In genomic region chr9:96636368-96636767, GRCh38 we compare ENCODE assay signal across 25 cellular contexts. TPM values are rescaled to one million over a fixed set of nuclear protein-coding genes. Genes with fewer than 3 reads are reported as not detected.
A peak's percentile ranks its signal among the peaks of the same experiment; 100 is the strongest.
DNase-seq lines count a peak whose midpoint lies in the region; ATAC-seq and TF ChIP-seq lines count a peak whose summit lies in the region.
"Had no signal": no experiment of that assay in that cellular context is flagged by ENCODE, and none has a peak within 500 bp of the region (broad histone marks: within the 10 kb centered on the region; RNA-seq: fewer than 3 reads in every experiment).

No MANE protein-coding gene starts in this region.

- intact Hi-C loops in breast epithelium (cut with DNase I; ENCODE audit: low total_unique reads), result no loop called here

- H3K4me3 ChIP-seq in HEK293 (ENCODE audit: low read depth, low read length) (no peak overlapping the region), breast epithelium (no peak overlapping the region)
- H3K4me3 ChIP-seq: A549, BLaER1, GM12878 had no signal

- no peak for TF ChIP-seq CTCF in HEK293 (tag by site-specific recombination; IDR thresholded peaks at IDR 0.05)
- TF ChIP-seq CTCF in progenitor cell of endocrine pancreas (IDR thresholded peaks at IDR 0.05; ENCODE audit: unreplicated experiment), result no peak
- TF ChIP-seq CTCF in breast epithelium (IDR thresholded peaks at IDR 0.05), result no peak

- H3K27ac ChIP-seq in HEK293 (ENCODE audit: extremely low read depth, low read depth, low read length) (no peak overlapping the region), breast epithelium (no peak overlapping the region)
- H3K27ac ChIP-seq: 22Rv1, A549, BLaER1 had no signal

- DNase-seq in activated T-cell treated with anti-CD3 and anti-CD28 coated beads, Interleukin-2, amount 50 U/mL, for 72 hours, result no peak
- DNase-seq in activated T-cell treated with anti-CD3 and anti-CD28 coated beads for 4 hours, result no peak
- DNase-seq in progenitor cell of endocrine pancreas (ENCODE audit: low spot score, unreplicated experiment), result no peak
- DNase-seq in breast epithelium (ENCODE audit: low spot score in 2 of 2), result no peak
- DNase-seq: ACHN; BE2C; C1 segment of cervical spinal cord; CD4-positive, alpha-beta memory T cell; CD4-positive, CD25-positive, alpha-beta regulatory T cell; CD8-positive, alpha-beta memory T cell; COR-L47; DMS 273 treated with DMSO at 0.1 percent for 48 hours; DMS153; DMS53; DMS79; DND-41; EL; GDM1 had no signal

- no peaks in the 10 kb centered on the region for H3K36me3 Mint-ChIP-seq in activated T-cell treated with anti-CD3 and anti-CD28 coated beads, Interleukin-2, amount 50 U/mL, for 72 hours (ENCODE audit: insufficient read depth in 2 of 2)
- H3K36me3 Mint-ChIP-seq in progenitor cell of endocrine pancreas (ENCODE audit: insufficient read depth), result no peaks in the 10 kb centered on the region

- H3K9me3 Mint-ChIP-seq in activated T-cell treated with anti-CD3 and anti-CD28 coated beads, Interleukin-2, amount 50 U/mL, for 72 hours, result no peaks in the 10 kb centered on the region
- H3K9me3 Mint-ChIP-seq in progenitor cell of endocrine pancreas (ENCODE audit: low read depth), result no peaks in the 10 kb centered on the region
- H3K9me3 Mint-ChIP-seq: CD4-positive, CD25-positive, alpha-beta regulatory T cell; CD8-positive, alpha-beta memory T cell had no signal

- no peaks in the 10 kb centered on the region for H3K4me1 Mint-ChIP-seq in activated T-cell treated with anti-CD3 and anti-CD28 coated beads, Interleukin-2, amount 50 U/mL, for 72 hours (ENCODE audit: low read depth)
- peaks cover 2% of the 10 kb centered on the region for H3K4me1 Mint-ChIP-seq in progenitor cell of endocrine pancreas (ENCODE audit: low read depth)
- H3K4me1 Mint-ChIP-seq: CD4-positive, CD25-positive, alpha-beta regulatory T cell; CD8-positive, alpha-beta memory T cell had no signal

- no peaks in the 10 kb centered on the region; a peak in 1 of 3 replicates for H3K36me3 ChIP-seq in HEK293 (ENCODE audit: control insufficient read depth in 2 of 2, insufficient read depth in 1 of 2, low read length in 2 of 2)
- no peaks in the 10 kb centered on the region for H3K36me3 ChIP-seq in breast epithelium
- H3K36me3 ChIP-seq: BE2C, BLaER1 had no signal

- ATAC-seq in activated T-cell treated with anti-CD3 and anti-CD28 coated beads, Interleukin-2, amount 50 U/mL, for 72 hours (replicated peaks in 1 of 2), result no peak
- ATAC-seq in esophagus mucosa, result no peak
- ATAC-seq: A549, GM12878 had no signal

- H3K27me3 ChIP-seq in breast epithelium, result peaks cover 0 to 3% of the 10 kb centered on the region in 2 donors
- H3K27me3 ChIP-seq: BE2C, BLaER1 had no signal

- H3K4me3 Mint-ChIP-seq in activated T-cell treated with anti-CD3 and anti-CD28 coated beads, Interleukin-2, amount 50 U/mL, for 72 hours, result no peak overlapping the region
- H3K4me3 Mint-ChIP-seq in progenitor cell of endocrine pancreas (ENCODE audit: low read depth), result no peak overlapping the region
- H3K4me3 Mint-ChIP-seq: CD4-positive, alpha-beta memory T cell; CD4-positive, CD25-positive, alpha-beta regulatory T cell; CD8-positive, alpha-beta memory T cell had no signal

- H3K27me3 Mint-ChIP-seq in activated T-cell treated with anti-CD3 and anti-CD28 coated beads, Interleukin-2, amount 50 U/mL, for 72 hours (ENCODE audit: low read depth), result peaks cover 12% of the 10 kb centered on the region
- H3K27me3 Mint-ChIP-seq in progenitor cell of endocrine pancreas, result no peaks in the 10 kb centered on the region

- CTCF ChIA-PET in HEK293 (lab: Yijun Ruan, JAX), result interaction anchor here (0.7 to 2.1 kb wide), 4 partner anchors 17 to 1203 kb away, joined by 3 to 5 read pairs (median 3); partner anchors contain the start of gene CDC14B

- H3K9me3 ChIP-seq in HEK293 (ENCODE audit: control insufficient read depth, insufficient read depth, low read depth, low read length), result no peaks in the 10 kb centered on the region
- no peaks in the 10 kb centered on the region for H3K9me3 ChIP-seq in breast epithelium
- H3K9me3 ChIP-seq: A549, BE2C, BLaER1 had no signal

- TF ChIP-seq POLR2A in breast epithelium (IDR thresholded peaks at IDR 0.05), result no peak

- H3K27ac Mint-ChIP-seq in activated T-cell treated with anti-CD3 and anti-CD28 coated beads, Interleukin-2, amount 50 U/mL, for 72 hours, result peak overlapping the region; percentile 12
- H3K27ac Mint-ChIP-seq in progenitor cell of endocrine pancreas, result peak overlapping the region; percentile 54
- H3K27ac Mint-ChIP-seq: CD14-positive monocyte; CD4-positive, alpha-beta memory T cell; CD4-positive, CD25-positive, alpha-beta regulatory T cell; CD8-positive, alpha-beta memory T cell had no signal

- POLR2A ChIA-PET in HEK293 (lab: Yijun Ruan, JAX), result interaction anchor here (1.0 kb wide), 1 partner anchor 9 kb away, joined by 3 read pairs; no protein-coding TSS in a partner anchor

- H3K4me1 ChIP-seq in HEK293 (ENCODE audit: control insufficient read depth, insufficient read depth, low read length), result no peaks in the 10 kb centered on the region
- no peaks in the 10 kb centered on the region for H3K4me1 ChIP-seq in breast epithelium
- H3K4me1 ChIP-seq: A549, BE2C, BLaER1 had no signal

TF ChIP-seq in HEK293, 187 proteins besides CTCF, POLR2A, EP300 and RAD21:
- peak; percentile 73 for TF ChIP-seq PRDM10 (tag by site-specific recombination; IDR thresholded peaks at IDR 0.05)
- TF ChIP-seq YY1 (tag by site-specific recombination; IDR thresholded peaks at IDR 0.05), result no peak

RNA-seq across cellular contexts. Expression of gene CDC14B, which starts 16.7 kb away (rescaled TPM):
- total RNA-seq in activated T-cell treated with anti-CD3 and anti-CD28 coated beads, Interleukin-2, amount 50 U/mL, for 72 hours, result 10 to 100 TPM; 11.7 to 13.9 TPM
- total RNA-seq in progenitor cell of endocrine pancreas, result 46.2 and 53.2 TPM in 2 replicates
- 7.0 TPM for total RNA-seq in esophagus mucosa
- total RNA-seq in breast epithelium, result 10 to 100 TPM; 22.0 to 33.4 (median 23.9) TPM

RNA-seq across cellular contexts. Expression of gene PRXL2C, which starts 18.7 kb away (rescaled TPM):
- 10 to 100 TPM; 11.6 to 17.1 TPM for total RNA-seq in activated T-cell treated with anti-CD3 and anti-CD28 coated beads, Interleukin-2, amount 50 U/mL, for 72 hours
- total RNA-seq in progenitor cell of endocrine pancreas (4.8 and 6.2 TPM in 2 replicates), esophagus mucosa (5.8 TPM), breast epithelium (10 to 100 TPM; 14.3 to 26.1 (median 16.1) TPM)
